In the genomic region with DNA sequence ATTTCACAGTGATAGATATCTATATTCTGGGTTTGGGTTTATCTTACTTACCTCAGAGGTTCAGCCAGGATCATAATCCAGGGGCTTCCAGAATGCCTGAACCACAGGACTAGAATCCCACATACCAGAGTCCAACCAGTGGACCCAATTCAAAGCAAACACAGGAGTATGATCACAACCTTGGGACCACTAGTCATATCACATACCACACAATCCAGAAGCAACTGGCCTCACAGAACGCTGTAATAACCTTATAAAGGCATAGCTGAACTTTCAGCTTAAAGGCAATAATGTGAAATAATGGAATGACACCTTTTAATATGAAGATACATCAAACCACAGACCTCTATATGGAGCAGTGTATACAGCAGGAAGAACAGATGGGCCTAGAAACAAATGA, we compare ENCODE assay signal across 15 cellular contexts. TPM values are rescaled to one million over a fixed set of nuclear protein-coding genes. Genes with fewer than 3 reads are reported as not detected.
DNase-seq lines count a peak whose midpoint lies in the region; ATAC-seq, FAIRE-seq and TF ChIP-seq lines count a peak whose summit lies in the region.
"Had no signal": no experiment of that assay in that cellular context is flagged by ENCODE, and none has a peak within 500 bp of the region (broad histone marks: within the 10 kb centered on the region; RNA-seq: fewer than 3 reads in every experiment).

No MANE protein-coding gene starts in this region.

- peaks cover 96% of the 10 kb centered on the region for H3K79me2 ChIP-seq in HepG2 (ENCODE audit: insufficient read depth, low read length)
- H3K79me2 ChIP-seq in smooth muscle cell (ENCODE audit: low read depth), result peaks cover 69% of the 10 kb centered on the region

- H3K36me3 ChIP-seq in HepG2 (replicated peaks in 1 of 2; ENCODE audit: control insufficient read depth in 1 of 2, insufficient read depth in 2 of 2, low read length in 2 of 2) (no peaks in the 10 kb centered on the region), right lobe of liver (no peaks in the 10 kb centered on the region), smooth muscle cell (ENCODE audit: low read depth) (no peaks in the 10 kb centered on the region), A673 (ENCODE audit: insufficient read depth, low read length, poor library complexity, severe bottlenecking) (no peaks in the 10 kb centered on the region)
- H3K36me3 ChIP-seq: sigmoid colon, upper lobe of right lung had no signal

- H3K9ac ChIP-seq in HepG2 (ENCODE audit: insufficient read depth, low read depth, low read length) (peak overlapping the region; percentile 73), smooth muscle cell (ENCODE audit: low read depth) (no peak overlapping the region)
- H3K9ac ChIP-seq: KMS-11 had no signal

- WGBS in HepG2 (ENCODE audit: low lambda C conversion rate), result 14% methylated on average over 1 of the region's 1 CpG
- 67% methylated on average over 1 of the region's 1 CpG for WGBS in right lobe of liver (ENCODE audit: insufficient coverage, low coverage, low lambda C conversion rate, missing lambda C conversion rate)
- 88% methylated on average over 1 of the region's 1 CpG for WGBS in smooth muscle cell (ENCODE audit: low lambda C conversion rate)

- peaks cover 73% of the 10 kb centered on the region for H3K4me1 ChIP-seq in HepG2 (ENCODE audit: insufficient read depth, low read length)
- H3K4me1 ChIP-seq in right lobe of liver, result peaks cover 0 to 5% (median 0%) of the 10 kb centered on the region in 4 donors
- H3K4me1 ChIP-seq in smooth muscle cell (ENCODE audit: low read depth), result peaks cover 6% of the 10 kb centered on the region
- H3K4me1 ChIP-seq in A673 (ENCODE audit: insufficient read depth, low read length, poor library complexity, severe bottlenecking), result no peaks in the 10 kb centered on the region

- H3K4me2 ChIP-seq in HepG2 (ENCODE audit: low read depth, low read length) (peak overlapping the region; percentile 70), smooth muscle cell (peak overlapping the region; percentile 70)
- H3K4me2 ChIP-seq: KMS-11 had no signal

- CTCF ChIA-PET in HepG2 (lab: Yijun Ruan, JAX; ENCODE audit: low intra/inter-chr PET ratio, low total read pairs), result no interaction called here
- CTCF ChIA-PET in A673 (lab: Charles Lee), result no interaction called here

- in situ Hi-C loops in HepG2 (cut with HindIII; ENCODE audit: extremely low pct_ligation_motif_present, low pct_unique_long_range_greater_than_20kb), result loop anchor here (10.0 kb wide), 1 partner anchor 395 kb away; no protein-coding TSS in a partner anchor
- in situ Hi-C loops in astrocyte of the spinal cord (cut with HindIII; ENCODE audit: low sequenced_read_pairs), result no loop called here

- H3K9me3 ChIP-seq in HepG2 (ENCODE audit: low read length) (no peaks in the 10 kb centered on the region), right lobe of liver (no peaks in the 10 kb centered on the region), smooth muscle cell (replicated peaks; ENCODE audit: low read depth) (no peaks in the 10 kb centered on the region), A673 (ENCODE audit: low read depth, low read length, poor library complexity, severe bottlenecking) (no peaks in the 10 kb centered on the region)
- H3K9me3 ChIP-seq: sigmoid colon, upper lobe of right lung had no signal

- H3K27ac ChIP-seq in HepG2 (ENCODE audit: extremely low read length, insufficient read depth, low read length) (peak overlapping the region; percentile 94), right lobe of liver (no peak overlapping the region), smooth muscle cell (ENCODE audit: low read depth) (peak overlapping the region; percentile 55), A673 (ENCODE audit: low read depth, low read length, poor library complexity, severe bottlenecking) (no peak overlapping the region)
- H3K27ac ChIP-seq: KMS-11, upper lobe of right lung had no signal

- POLR2A ChIA-PET in HepG2 (lab: Yijun Ruan, JAX) (interaction anchor here (1.5 to 3.2 kb wide), 8 partner anchors 18 to 387 kb away, joined by 5 to 31 read pairs (median 11); partner anchors contain the start of gene FNIP1), A673 (lab: Charles Lee; ENCODE audit: low non-redundant PET) (no interaction called here)

- H4K20me1 ChIP-seq in HepG2 (ENCODE audit: insufficient read depth, low read length) (0 out of 2 replicates have a peak, but pooled peaks cover 8% of the 10 kb centered on the region), smooth muscle cell (ENCODE audit: low read depth) (peaks cover 33% of the 10 kb centered on the region)

- BruUV-seq in HepG2 (replicated peaks; lab: Mats Ljungman, UMichigan), result no TSS peak
- BruUV-seq in A673 (replicated peaks; lab: Mats Ljungman, UMichigan), result no TSS peak

- DNase-seq in HepG2 (ENCODE audit: low spot score) (peak; percentile 92), right lobe of liver (no peak), astrocyte of the spinal cord (ENCODE audit: low read depth, low spot score) (peak; percentile 26), iris pigment epithelial cell (ENCODE audit: low read depth) (peak; percentile 47), smooth muscle cell (lab: John Stamatoyannopoulos, UW; ENCODE audit: unreplicated experiment) (no peak), A673 (ENCODE audit: low spot score) (no peak)
- DNase-seq: hypothalamus; NCI-H2081 treated with DMSO at 0.1 percent for 48 hours; NCI-H524; sigmoid colon; stimulated activated CD4-positive, alpha-beta T cell treated with anti-CD3 and anti-CD28 coated beads, Interleukin-1b, Interleukin-23, amount 100 ng/mL, for 48 hours; upper lobe of right lung had no signal

- TF ChIP-seq EP300 in HepG2 (IDR thresholded peaks at IDR 0.05; ENCODE audit: low read depth in 2 of 2, low read length in 2 of 2) (peak; percentile 10 to 37; a peak in 2 of 4 replicates), HepG2 (CRISPR knock-in tag; IDR thresholded peaks at IDR 0.05; ENCODE audit: borderline replicate concordance) (no peak)

- H3F3A ChIP-seq in smooth muscle cell (ENCODE audit: low read depth), result peaks cover 2% of the 10 kb centered on the region

- H3K4me3 ChIP-seq in HepG2 (replicated peaks in 1 of 3; ENCODE audit: insufficient read depth in 1 of 3, low read depth in 2 of 3, low read length in 3 of 3) (peak overlapping the region in 2 of 3 experiments; percentile 12 to 17; a peak in 1 of 6 replicates), right lobe of liver (no peak overlapping the region), astrocyte of the spinal cord (ENCODE audit: low read depth, low read length) (no peak overlapping the region), smooth muscle cell (no peak overlapping the region), A673 (ENCODE audit: low read depth, low read length, poor library complexity, severe bottlenecking) (no peak overlapping the region)
- H3K4me3 ChIP-seq: sigmoid colon, upper lobe of right lung had no signal

- no peak for FAIRE-seq in HepG2 (lab: Jason Lieb, UNC)

- H2AFZ ChIP-seq in HepG2 (ENCODE audit: low read length) (no peak overlapping the region), smooth muscle cell (ENCODE audit: low read depth) (no peak overlapping the region)

- ATAC-seq in HepG2 (peak; percentile 94), right lobe of liver (no peak), HG02623 (IDR thresholded peaks at IDR 0.05; ENCODE audit: unreplicated experiment) (no peak)
- ATAC-seq in activated CD4-positive, CD25-positive, alpha-beta regulatory T cell treated with anti-CD3 and anti-CD28 coated beads, Interleukin-2, amount 50 U/mL, for 24 hours, result no peak
- ATAC-seq: upper lobe of right lung had no signal

- intact Hi-C loops in HepG2 (cut with micrococcal nuclease; ENCODE audit: unreplicated experiment), result loop anchor here (1.0 kb wide), 1 partner anchor 25 kb away; no protein-coding TSS in a partner anchor
- intact Hi-C loops in right lobe of liver (cut with DNase I), result no loop called here
- intact Hi-C loops in A673 (cut with micrococcal nuclease; ENCODE audit: unreplicated experiment), result no loop called here

- TF ChIP-seq POLR2A in HepG2 (IDR thresholded peaks at IDR 0.05; ENCODE audit: insufficient read depth in 1 of 2, low read depth in 2 of 2, low read length in 2 of 2) (no peak), right lobe of liver (IDR thresholded peaks at IDR 0.05) (no peak)

- TF ChIP-seq RAD21 in HepG2 (CRISPR knock-in tag; IDR thresholded peaks at IDR 0.05), result no peak

- TF ChIP-seq CTCF in HepG2 (CRISPR knock-in tag; IDR thresholded peaks at IDR 0.05) (no peak), right lobe of liver (IDR thresholded peaks at IDR 0.05) (no peak), astrocyte of the spinal cord (IDR thresholded peaks at IDR 0.05; ENCODE audit: low read depth, low read length) (no peak), smooth muscle cell (IDR thresholded peaks at IDR 0.05; ENCODE audit: borderline replicate concordance, insufficient read depth, poor library complexity, severe bottlenecking) (no peak), A673 (conservative IDR thresholded peaks at IDR 0.05; ENCODE audit: low read depth, low read length) (no peak)

- H3K27me3 ChIP-seq in HepG2 (ENCODE audit: control insufficient read depth in 1 of 2, insufficient read depth in 2 of 2, low read length in 2 of 2) (no peaks in the 10 kb centered on the region), right lobe of liver (no peaks in the 10 kb centered on the region), smooth muscle cell (ENCODE audit: low read depth) (no peaks in the 10 kb centered on the region), A673 (replicated peaks; ENCODE audit: insufficient read depth, low read depth, low read length, poor library complexity) (no peaks in the 10 kb centered on the region)
- H3K27me3 ChIP-seq: sigmoid colon, upper lobe of right lung had no signal

RNA-seq across cellular contexts. Expression of gene RAPGEF6, which starts 25.3 kb away (rescaled TPM):
- total RNA-seq in HepG2 (2016; rRNA removed; fragmentation: Illumina TruSeq; extraction: Trizol) (23.3 and 24.6 TPM in 2 replicates), right lobe of liver (1 to 10 TPM; 3.7 to 9.1 (median 7.6) TPM), smooth muscle cell (10.3 and 13.3 TPM in 2 replicates), A673 (2021) (21.6 and 26.1 TPM in 2 replicates)
- total RNA-seq in HepG2 (2016; cell fraction: cytosol; rRNA removed; fragmentation: Illumina TruSeq; extraction: Trizol; ENCODE audit: low read depth), result 7.5 and 10.7 TPM in 2 replicates
- total RNA-seq in HepG2 (2016; cell fraction: insoluble cytoplasmic fraction; rRNA removed; fragmentation: Illumina TruSeq; extraction: Trizol), result 20.2 and 24.5 TPM in 2 replicates
- total RNA-seq in HepG2 (2016; cell fraction: membrane; rRNA removed; fragmentation: Illumina TruSeq; extraction: Trizol), result 7.0 and 11.4 TPM in 2 replicates
- total RNA-seq in HepG2 (2016; cell fraction: nucleus; rRNA removed; fragmentation: Illumina TruSeq; extraction: Trizol), result 45.4 and 49.6 TPM in 2 replicates
- polyA plus RNA-seq in HepG2 (2011; rRNA removed) (7.3 and 7.7 TPM in 2 replicates), smooth muscle cell (1.9 and 3.6 TPM in 2 replicates)
- 3.5 and 5.4 TPM in 2 replicates for polyA plus RNA-seq in HepG2 (2011; cell fraction: cytosol; rRNA removed)
- 8.0 and 8.2 TPM in 2 replicates for polyA plus RNA-seq in HepG2 (2011; cell fraction: nucleus; rRNA removed)
- polyA plus RNA-seq in HepG2 (2012), result 7.9 and 14.6 TPM in 2 replicates
- 0.24 and 0.26 TPM in 2 replicates for polyA plus RNA-seq in HepG2 (2016; cell fraction: cytosol; fragmentation: Illumina TruSeq; extraction: Trizol; ENCODE audit: low read depth)
- polyA plus RNA-seq in HepG2 (2016; cell fraction: insoluble cytoplasmic fraction; fragmentation: Illumina TruSeq; extraction: Trizol; ENCODE audit: low read depth), result 6.9 and 7.6 TPM in 2 replicates
- 0.79 and 1.0 TPM in 2 replicates for polyA plus RNA-seq in HepG2 (2016; cell fraction: membrane; fragmentation: Illumina TruSeq; extraction: Trizol; ENCODE audit: low read depth)
- polyA plus RNA-seq in HepG2 (2016; cell fraction: nucleus; fragmentation: Illumina TruSeq; extraction: Trizol; ENCODE audit: insufficient read depth, low read depth), result 9.7 TPM in 2 replicates
- 20.8 and 24.5 TPM in 2 replicates for polyA minus RNA-seq in HepG2 (2011; rRNA and poly(A)+ RNA removed; ENCODE audit: low replicate concordance)
- polyA minus RNA-seq in HepG2 (2011; cell fraction: cytosol; rRNA and poly(A)+ RNA removed), result 14.7 and 19.0 TPM in 2 replicates
- 125 and 131 TPM in 2 replicates for polyA minus RNA-seq in HepG2 (2011; cell fraction: nucleus; rRNA and poly(A)+ RNA removed)

Comparison
In these comparisons a context has a peak if more than half of its experiments do, and no peak if none do; other contexts are left out.
1. DNase-seq: peak in HepG2 (single experiment), astrocyte of the spinal cord (single experiment) and iris pigment epithelial cell (single experiment); none in right lobe of liver (0 of 3), smooth muscle cell (single experiment) and A673 (single experiment).
2. H3K27ac ChIP-seq: peak in HepG2 (single experiment) and smooth muscle cell (single experiment); none in right lobe of liver (0 of 3) and A673 (single experiment).
3. H3K4me3 ChIP-seq: peak in HepG2 (2 of 3); none in right lobe of liver (0 of 3), astrocyte of the spinal cord (single experiment), smooth muscle cell (single experiment) and A673 (single experiment).